Comparison of ENCODE assay signal across 35 cellular contexts in genomic region chr3:157418104-157418503, GRCh38. TPM values are rescaled to one million over a fixed set of nuclear protein-coding genes. Genes with fewer than 3 reads are reported as not detected.
DNase-seq lines count a peak whose midpoint lies in the region; ATAC-seq, FAIRE-seq and TF ChIP-seq lines count a peak whose summit lies in the region.
"Had no signal": no experiment of that assay in that cellular context is flagged by ENCODE, and none has a peak within 500 bp of the region (broad histone marks: within the 10 kb centered on the region; RNA-seq: fewer than 3 reads in every experiment).

No MANE protein-coding gene starts in this region.

- H3K4me1 ChIP-seq in endothelial cell of umbilical vein (ENCODE audit: control insufficient read depth, extremely low read depth, insufficient read depth, low read length): peaks cover 43% of the 10 kb centered on the region
- H3K4me1 ChIP-seq in CD8-positive, alpha-beta memory T cell (ENCODE audit: insufficient read depth, low read length): no peaks in the 10 kb centered on the region
- H3K4me1 ChIP-seq: Caco-2, colonic mucosa, heart right ventricle, upper lobe of left lung had no signal

- DNase-seq in HFFc6: no peak
- DNase-seq in RPMI7951 (ENCODE audit: low read depth): peak; percentile 63
- peak; percentile 81 for DNase-seq in endothelial cell of umbilical vein (ENCODE audit: low read depth, low spot score)
- DNase-seq in renal cortical epithelial cell (ENCODE audit: low read depth): peak; percentile 38
- no peak for DNase-seq in CD8-positive, alpha-beta memory T cell
- DNase-seq: activated CD4-positive, CD25-positive, alpha-beta regulatory T cell; activated effector memory CD4-positive, alpha-beta T cell treated with anti-CD3 and anti-CD28 coated beads, Interleukin-2, amount 50 U/mL, for 16 hours; activated T-cell treated with anti-CD3 and anti-CD28 coated beads, Interleukin-2, amount 50 U/mL, for 24 hours; C1 segment of cervical spinal cord; Caco-2; colonic mucosa; DMS53; effector memory CD8-positive, alpha-beta T cell; foreskin melanocyte; heart right ventricle; Kasumi-1; kidney; MV-4-11; NCI-H1436 treated with DMSO at 0.1 percent for 48 hours; NCI-H2081 treated with DMSO at 0.1 percent for 48 hours; NCI-H345; NCI-H748 treated with DMSO at 0.1 percent for 48 hours; retina; small intestine; stimulated activated naive CD4-positive, alpha-beta T cell; upper lobe of left lung had no signal

- no peaks in the 10 kb centered on the region for H3K9me3 Mint-ChIP-seq in HFFc6
- H3K9me3 Mint-ChIP-seq in CD8-positive, alpha-beta memory T cell: peaks cover 0 to 8% (median 0%) of the 10 kb centered on the region in 5 donors
- H3K9me3 Mint-ChIP-seq: activated T-cell treated with anti-CD3 and anti-CD28 coated beads, Interleukin-2, amount 50 U/mL, for 24 hours; nephron; T-helper 1 cell treated with Interleukin-12 subunit alpha and Interleukin-12 subunit beta and Interleukin-4 antibody, amounts not matched to agents 30 μg/mL and 1 μg/mL, for 36 hours had no signal

- H3K4me3 ChIP-seq in endothelial cell of umbilical vein (replicated peaks in 1 of 3; ENCODE audit: insufficient read depth in 1 of 3, low read depth in 1 of 3, low read length in 3 of 3): no peak overlapping the region
- H3K4me3 ChIP-seq in CD8-positive, alpha-beta memory T cell (ENCODE audit: low read length): no peak overlapping the region
- H3K4me3 ChIP-seq: colonic mucosa, heart right ventricle, lung, upper lobe of left lung had no signal

- CTCF ChIA-PET in endothelial cell of umbilical vein (lab: Charles Lee): interaction anchor here (1.1 to 1.9 kb wide), 5 partner anchors 12 to 214 kb away, joined by 3 to 7 read pairs (median 4); no protein-coding TSS in a partner anchor
- CTCF ChIA-PET in CD8-positive, alpha-beta memory T cell (lab: Charles Lee): no interaction called here

- no peaks in the 10 kb centered on the region for H3K9me3 ChIP-seq in endothelial cell of umbilical vein (replicated peaks; ENCODE audit: control insufficient read depth, insufficient read depth, low read length)
- no peaks in the 10 kb centered on the region for H3K9me3 ChIP-seq in CD8-positive, alpha-beta memory T cell (ENCODE audit: low read length)
- H3K9me3 ChIP-seq: Caco-2, colonic mucosa, heart right ventricle, upper lobe of left lung had no signal

- peaks cover 3 to 6% of the 10 kb centered on the region in 2 experiments for H3K36me3 ChIP-seq in endothelial cell of umbilical vein (ENCODE audit: control insufficient read depth in 2 of 2, extremely low read depth in 1 of 2, insufficient read depth in 2 of 2, low read length in 2 of 2)
- H3K36me3 ChIP-seq in CD8-positive, alpha-beta memory T cell (ENCODE audit: insufficient read depth, low read length): no peaks in the 10 kb centered on the region
- H3K36me3 ChIP-seq: colonic mucosa, heart right ventricle, upper lobe of left lung had no signal

- peak overlapping the region; percentile 71 for H3K27ac Mint-ChIP-seq in HFFc6
- no peak overlapping the region for H3K27ac Mint-ChIP-seq in CD8-positive, alpha-beta memory T cell
- H3K27ac Mint-ChIP-seq: activated naive CD8-positive, alpha-beta T cell; activated T-cell treated with anti-CD3 and anti-CD28 coated beads, Interleukin-2, amount 50 U/mL, for 24 hours; effector memory CD8-positive, alpha-beta T cell; nephron; T-helper 1 cell treated with Interleukin-12 subunit alpha and Interleukin-12 subunit beta and Interleukin-4 antibody, amounts not matched to agents 30 μg/mL and 1 μg/mL, for 36 hours had no signal

- intact Hi-C loops in endothelial cell of umbilical vein (cut with micrococcal nuclease): loop anchor here (1.0 kb wide), 2 partner anchors 18 to 136 kb away; partner anchors contain the start of gene PTX3

- H3K27ac ChIP-seq in endothelial cell of umbilical vein (ENCODE audit: insufficient read depth, low read depth, low read length): peak overlapping the region; percentile 95
- no peak overlapping the region for H3K27ac ChIP-seq in CD8-positive, alpha-beta memory T cell (ENCODE audit: low read depth, low read length)
- H3K27ac ChIP-seq: colonic mucosa, heart right ventricle, RWPE1, upper lobe of left lung had no signal

- H3K9me1 ChIP-seq in endothelial cell of umbilical vein (replicated peaks; ENCODE audit: control insufficient read depth, extremely low read depth, insufficient read depth, low read length): no peaks in the 10 kb centered on the region

- ATAC-seq in GM19455 (IDR thresholded peaks at IDR 0.05; ENCODE audit: unreplicated experiment) (no peak), HG03108 (IDR thresholded peaks at IDR 0.05; ENCODE audit: unreplicated experiment) (no peak)
- ATAC-seq: effector memory CD8-positive, alpha-beta T cell; esophagus mucosa; heart right ventricle had no signal

- H2AFZ ChIP-seq in endothelial cell of umbilical vein (ENCODE audit: low read depth, low read length): no peak overlapping the region

- H3K27me3 ChIP-seq in endothelial cell of umbilical vein (ENCODE audit: control insufficient read depth in 2 of 2, insufficient read depth in 2 of 2, low read length in 2 of 2): no peaks in the 10 kb centered on the region
- no peaks in the 10 kb centered on the region for H3K27me3 ChIP-seq in CD8-positive, alpha-beta memory T cell (ENCODE audit: insufficient read depth, low read length, poor library complexity, severe bottlenecking)
- H3K27me3 ChIP-seq: colonic mucosa, heart right ventricle, upper lobe of left lung had no signal

- no peak for TF ChIP-seq CTCF in HFFc6 (IDR thresholded peaks at IDR 0.05)
- no peak for TF ChIP-seq CTCF in endothelial cell of umbilical vein (IDR thresholded peaks at IDR 0.05; ENCODE audit: extremely low read depth in 1 of 2, insufficient read depth in 1 of 2, low read depth in 1 of 2, low read length in 2 of 2)

- FAIRE-seq in endothelial cell of umbilical vein (lab: Jason Lieb, UNC): peak; percentile 88
- FAIRE-seq: H1, kidney, small intestine had no signal

- no peaks in the 10 kb centered on the region for H4K20me1 ChIP-seq in endothelial cell of umbilical vein (replicated peaks; ENCODE audit: control insufficient read depth, extremely low read depth, insufficient read depth, low read length)

- peaks cover 36% of the 10 kb centered on the region for H3K79me2 ChIP-seq in endothelial cell of umbilical vein (ENCODE audit: control insufficient read depth, insufficient read depth, low read length)

- peaks cover 53% of the 10 kb centered on the region for H3K4me1 Mint-ChIP-seq in HFFc6 (ENCODE audit: low read depth)
- H3K4me1 Mint-ChIP-seq in CD8-positive, alpha-beta memory T cell: no peaks in the 10 kb centered on the region
- H3K4me1 Mint-ChIP-seq: nephron had no signal

- peak overlapping the region; percentile 60; the same call in 1 of the 2 replicates for H3K4me3 Mint-ChIP-seq in HFFc6
- no peak overlapping the region for H3K4me3 Mint-ChIP-seq in CD8-positive, alpha-beta memory T cell
- H3K4me3 Mint-ChIP-seq: activated naive CD8-positive, alpha-beta T cell; activated T-cell treated with anti-CD3 and anti-CD28 coated beads, Interleukin-2, amount 50 U/mL, for 24 hours; effector memory CD8-positive, alpha-beta T cell; nephron; T-helper 1 cell treated with Interleukin-12 subunit alpha and Interleukin-12 subunit beta and Interleukin-4 antibody, amounts not matched to agents 30 μg/mL and 1 μg/mL, for 36 hours had no signal

- dilution Hi-C loops in endothelial cell of umbilical vein (cut with MboI; ENCODE audit: extremely low pct_ligation_motif_present, low sequenced_read_pairs): no loop called here

- H3K9ac ChIP-seq in endothelial cell of umbilical vein (replicated peaks; ENCODE audit: extremely low read depth, insufficient read depth, low read length): peak overlapping the region; percentile 57

- POLR2A ChIA-PET in endothelial cell of umbilical vein (lab: Charles Lee): interaction anchor here (1.5 kb wide), 1 partner anchor 257 kb away, joined by 3 read pairs; no protein-coding TSS in a partner anchor
- POLR2A ChIA-PET in CD8-positive, alpha-beta memory T cell (lab: Charles Lee): no interaction called here

- no peaks in the 10 kb centered on the region; the same call in 1 of the 2 replicates for H3K27me3 Mint-ChIP-seq in HFFc6 (ENCODE audit: insufficient read depth)
- peaks cover 1 to 11% of the 10 kb centered on the region in 2 donors for H3K27me3 Mint-ChIP-seq in CD8-positive, alpha-beta memory T cell
- H3K27me3 Mint-ChIP-seq: activated naive CD8-positive, alpha-beta T cell; activated T-cell treated with anti-CD3 and anti-CD28 coated beads, Interleukin-2, amount 50 U/mL, for 24 hours; effector memory CD8-positive, alpha-beta T cell had no signal

- peak; percentile 44 for TF ChIP-seq POLR2A in endothelial cell of umbilical vein (IDR thresholded peaks at IDR 0.05; ENCODE audit: low read depth, low read length)

- H3K4me2 ChIP-seq in endothelial cell of umbilical vein (ENCODE audit: insufficient read depth, low read length): peak overlapping the region; percentile 93

- BruUV-seq in endothelial cell of umbilical vein (replicated peaks; lab: Mats Ljungman, UMichigan): no TSS peak

- H3K36me3 Mint-ChIP-seq in HFFc6 (ENCODE audit: low read depth): peaks cover 55% of the 10 kb centered on the region
- H3K36me3 Mint-ChIP-seq in CD8-positive, alpha-beta memory T cell: peaks cover 0 to 2% (median 0%) of the 10 kb centered on the region in 3 donors
- H3K36me3 Mint-ChIP-seq: activated naive CD8-positive, alpha-beta T cell had no signal

TF ChIP-seq in endothelial cell of umbilical vein, 7 proteins besides CTCF, POLR2A, EP300 and RAD21 (continues in another document):
- TF ChIP-seq FOS (IDR thresholded peaks at IDR 0.05; ENCODE audit: borderline replicate concordance, insufficient read depth, low read length) (peak; percentile 89), MYC (IDR thresholded peaks at IDR 0.05; ENCODE audit: low read depth, low read length) (no peak), POLR2AphosphoS5 (IDR thresholded peaks at IDR 0.05; ENCODE audit: insufficient read depth, low read depth, low read length) (peak; percentile 67), GATA2 (IDR thresholded peaks at IDR 0.05; ENCODE audit: insufficient read depth, insufficient read length, low read depth, low read length) (peak; percentile 43), JUN (IDR thresholded peaks at IDR 0.05; ENCODE audit: borderline replicate concordance, insufficient read depth, insufficient read length, low read depth) (peak; percentile 87)

RNA-seq across cellular contexts. Expression of gene PTX3, which starts 18.5 kb away (rescaled TPM):
- total RNA-seq in HFFc6 (2021; fragmentation: NEBNext Ultra II Directional; extraction: Animal tissue kit (Norgen Biotek cat#: 25700)): 10 to 100 TPM; 21.0 to 45.4 (median 44.5) TPM
- 12.7 and 13.5 TPM in 2 replicates for total RNA-seq in RPMI7951 (2014; rRNA removed; shearing (Covaris generic))
- 149 and 172 TPM in 2 replicates for total RNA-seq in endothelial cell of umbilical vein
- 122 and 131 TPM in 2 replicates for polyA plus RNA-seq in endothelial cell of umbilical vein
- polyA plus RNA-seq in endothelial cell of umbilical vein (2011; cell fraction: cytosol; rRNA removed): 157 and 193 TPM in 2 replicates
- 90.1 and 137 TPM in 2 replicates for polyA plus RNA-seq in endothelial cell of umbilical vein (2011; cell fraction: nucleus; rRNA removed)
- polyA plus RNA-seq in endothelial cell of umbilical vein (2012): 252 and 339 TPM in 2 replicates
- polyA minus RNA-seq in endothelial cell of umbilical vein: 178 and 192 TPM in 2 replicates
- polyA minus RNA-seq in endothelial cell of umbilical vein (2011; cell fraction: cytosol; rRNA and poly(A)+ RNA removed): 0.51 TPM
- 35.4 and 48.3 TPM in 2 replicates for polyA minus RNA-seq in endothelial cell of umbilical vein (2011; cell fraction: nucleus; rRNA and poly(A)+ RNA removed)
- total RNA-seq in renal cortical epithelial cell: 2.5 and 12.5 TPM in 2 replicates
- total RNA-seq in CD8-positive, alpha-beta memory T cell: not detected
- polyA plus RNA-seq in CD8-positive, alpha-beta memory T cell: 0.10 TPM
- total RNA-seq: Caco-2 had no signal

Comparison
In these comparisons a context has a peak if more than half of its experiments do, and no peak if none do; other contexts are left out.
1. DNase-seq: peak in RPMI7951 (single experiment), endothelial cell of umbilical vein (single experiment) and renal cortical epithelial cell (single experiment); none in HFFc6 (single experiment) and CD8-positive, alpha-beta memory T cell (0 of 5).